ENCODE assay signal across 23 cellular contexts in genomic region chr4:90120815-90121214, GRCh38. TPM values are rescaled to one million over a fixed set of nuclear protein-coding genes. Genes with fewer than 3 reads are reported as not detected.
"Had no signal": no experiment of that assay in that cellular context is flagged by ENCODE, and none has a peak within 500 bp of the region (broad histone marks: within the 10 kb centered on the region; RNA-seq: fewer than 3 reads in every experiment).

No MANE protein-coding gene starts in this region.

- ATAC-seq: gastroesophageal sphincter, lower lobe of right lung, natural killer cell, upper lobe of right lung had no signal

- H3K27me3 ChIP-seq: gastroesophageal sphincter, sigmoid colon, suprapubic skin, tibial artery, upper lobe of right lung, vagina had no signal

- H3K27ac ChIP-seq: esophagus squamous epithelium, gastroesophageal sphincter, left ventricle myocardium inferior, lower lobe of right lung, sigmoid colon, skin epidermis, suprapubic skin, tibial artery, upper lobe of right lung, vagina had no signal

- FAIRE-seq: kidney had no signal

- H3K36me3 ChIP-seq: esophagus squamous epithelium, gastroesophageal sphincter, left ventricle myocardium inferior, lower lobe of right lung, sigmoid colon, suprapubic skin, tibial artery, upper lobe of right lung, vagina had no signal

- H3K4me1 ChIP-seq: esophagus squamous epithelium, gastroesophageal sphincter, left ventricle myocardium inferior, lower lobe of right lung, sigmoid colon, suprapubic skin, tibial artery, upper lobe of right lung, vagina had no signal

- H3K9me3 ChIP-seq: esophagus squamous epithelium, gastroesophageal sphincter, left ventricle myocardium inferior, lower lobe of right lung, sigmoid colon, suprapubic skin, tibial artery, upper lobe of right lung, vagina had no signal

- H3K4me3 ChIP-seq: esophagus squamous epithelium, gastroesophageal sphincter, left ventricle myocardium inferior, lower lobe of right lung, sigmoid colon, skin epidermis, suprapubic skin, tibial artery, upper lobe of right lung, vagina had no signal

- DNase-seq: cortex of kidney; effector memory CD4-positive, alpha-beta T cell; esophagus squamous epithelium; foreskin fibroblast; immature natural killer cell; kidney; left cardiac atrium; left ventricle myocardium inferior; lower lobe of right lung; natural killer cell; posterior cingulate gyrus; sigmoid colon; stimulated activated CD4-positive, alpha-beta T cell treated with anti-CD3 and anti-CD28 coated beads, Interleukin-12 subunit alpha, Interleukin-12 subunit beta, amount 100 ng/mL, for 4 hours; stimulated activated naive CD4-positive, alpha-beta T cell treated with Interleukin-2 at 50 U/mL for 16 hours; tibial artery; upper lobe of right lung had no signal

RNA-seq across cellular contexts. Expression of gene CCSER1, which starts 6.4 kb away (rescaled TPM):
- total RNA-seq: epithelial cell of proximal tubule, myocyte, osteocyte had no signal
